Comparison of ENCODE assay signal across 10 cellular contexts in genomic region chr6:6915219-6915618, GRCh38.
DNase-seq lines count a peak whose midpoint lies in the region; ATAC-seq and TF ChIP-seq lines count a peak whose summit lies in the region.
"Had no signal": no experiment of that assay in that cellular context is flagged by ENCODE, and none has a peak within 500 bp of the region (broad histone marks: within the 10 kb centered on the region; RNA-seq: fewer than 3 reads in every experiment).

No MANE protein-coding gene starts in this region.

- no peak overlapping the region for H3K9ac ChIP-seq in HCT116 (ENCODE audit: low read length)

- POLR2A ChIA-PET in HCT116 (lab: Charles Lee), result no interaction called here

- no peak for TF ChIP-seq POLR2A in HCT116 (IDR thresholded peaks at IDR 0.05; ENCODE audit: borderline replicate concordance, extremely low read depth, insufficient read depth, insufficient read length)

- TF ChIP-seq RAD21 in HCT116 (IDR thresholded peaks at IDR 0.05; ENCODE audit: low read depth), result peak; percentile 57

- intact Hi-C loops in HCT116 (cut with micrococcal nuclease), result no loop called here

- no peak overlapping the region for H3K4me3 ChIP-seq in HCT116 (replicated peaks in 1 of 2; ENCODE audit: low read depth in 1 of 2, low read length in 2 of 2)
- H3K4me3 ChIP-seq: SJSA1 had no signal

- no peak for DNase-seq in HCT116 (ENCODE audit: low read depth, low spot score)
- DNase-seq in OCI-M1 (lab: John Stamatoyannopoulos, UW), result peak; percentile 47
- DNase-seq in fibroblast of the conjunctiva (ENCODE audit: low read depth), result peak; percentile 4
- peak; percentile 45 for DNase-seq in renal cortical epithelial cell (ENCODE audit: low read depth)
- DNase-seq in nucleus accumbens (lab: John Stamatoyannopoulos, UW), result no peak
- DNase-seq in COLO829 (ENCODE audit: low spot score), result no peak
- no peak for DNase-seq in activated CD4-positive, alpha-beta T cell treated with anti-CD3 and anti-CD28 coated beads, Interleukin-2, amount 50 U/mL, for 1 hour

- RAD21 ChIA-PET in HCT116 (lab: Charles Lee; ENCODE audit: low non-redundant PET in 1 of 2, low total read pairs in 2 of 2, uncharacterized antibody in 2 of 2, unreplicated experiment in 2 of 2), result interaction anchor here in 1 of 2 experiments (1.2 kb wide), 1 partner anchor 127 kb away, joined by 4 read pairs; no protein-coding TSS in a partner anchor

- no peak overlapping the region for H2AFZ ChIP-seq in HCT116 (ENCODE audit: low read depth, low read length, poor library complexity, severe bottlenecking)

- no peak overlapping the region for H3K4me2 ChIP-seq in HCT116 (ENCODE audit: low read length)

- H3K27ac ChIP-seq in HCT116 (ENCODE audit: low read depth, low read length), result no peak overlapping the region
- H3K27ac ChIP-seq: SJSA1 had no signal

- H3K79me2 ChIP-seq in HCT116 (ENCODE audit: insufficient read depth, low read length), result no peaks in the 10 kb centered on the region

- no peaks in the 10 kb centered on the region for H3K36me3 ChIP-seq in HCT116 (ENCODE audit: control insufficient read depth in 1 of 2, insufficient read depth in 2 of 2, low read length in 2 of 2)
- H3K36me3 ChIP-seq: SJSA1 had no signal

- H3K27me3 ChIP-seq in HCT116 (ENCODE audit: insufficient read depth, low read length), result no peaks in the 10 kb centered on the region
- H3K27me3 ChIP-seq: SJSA1 had no signal

- CTCF ChIA-PET in HCT116 (lab: Charles Lee), result interaction anchor here (0.6 kb wide), 1 partner anchor 131 kb away, joined by 4 read pairs; no protein-coding TSS in a partner anchor

- no TSS peak for BruUV-seq in HCT116 (replicated peaks; lab: Mats Ljungman, UMichigan)

- no peaks in the 10 kb centered on the region for H3K9me2 ChIP-seq in HCT116 (ENCODE audit: insufficient read depth)

- peaks cover 0 to 23% of the 10 kb centered on the region in 2 experiments; a peak in 1 of 4 replicates for H3K4me1 ChIP-seq in HCT116 (ENCODE audit: control insufficient read depth in 1 of 2, insufficient read depth in 2 of 2, low read length in 2 of 2)
- H3K4me1 ChIP-seq: SJSA1 had no signal

- no peaks in the 10 kb centered on the region for H4K20me1 ChIP-seq in HCT116 (ENCODE audit: insufficient read depth)

- TF ChIP-seq CTCF in HCT116 (IDR thresholded peaks at IDR 0.05 in 2 of 3, conservative IDR thresholded peaks at IDR 0.05 in 1 of 3; ENCODE audit: borderline replicate concordance in 1 of 3, insufficient read depth in 1 of 3, low read depth in 2 of 3, low read length in 2 of 3), result peak in 2 of 3 experiments; percentile 13 to 16; a peak in 1 of 6 replicates

- peak; percentile 75 for ATAC-seq in HCT116
- no peak for ATAC-seq in HG02981 (IDR thresholded peaks at IDR 0.05; ENCODE audit: unreplicated experiment)
- ATAC-seq: stimulated activated effector memory CD8-positive, alpha-beta T cell treated with anti-CD3 and anti-CD28 coated beads, Interleukin-12 subunit alpha, Interleukin-12 subunit beta, amount 100 ng/mL, for 72 hours had no signal

- no peaks in the 10 kb centered on the region for H3K9me3 ChIP-seq in HCT116 (ENCODE audit: control insufficient read depth in 1 of 2, insufficient read depth in 1 of 2, low read depth in 1 of 2, low read length in 2 of 2)
- H3K9me3 ChIP-seq: SJSA1 had no signal

TF ChIP-seq in HCT116, 20 proteins besides CTCF, POLR2A, EP300 and RAD21:
- TF ChIP-seq EZH2 (IDR thresholded peaks at IDR 0.05) (no peak), EZH2phosphoT487 (IDR thresholded peaks at IDR 0.05; ENCODE audit: borderline replicate concordance) (no peak), ZFX (IDR thresholded peaks at IDR 0.05) (no peak), SIN3A (IDR thresholded peaks at IDR 0.05; ENCODE audit: low read depth) (no peak)

Comparison
In these comparisons a context has a peak if more than half of its experiments do, and no peak if none do; other contexts are left out.
1. DNase-seq: peak in OCI-M1 (single experiment), fibroblast of the conjunctiva (single experiment) and renal cortical epithelial cell (single experiment); none in HCT116 (single experiment), nucleus accumbens (0 of 56), COLO829 (single experiment) and activated CD4-positive, alpha-beta T cell treated with anti-CD3 and anti-CD28 coated beads, Interleukin-2, amount 50 U/mL, for 1 hour (single experiment).